14 cellular contexts compared by ENCODE assay signal in genomic region chr16:66706506-66706880, GRCh38. TPM values are rescaled to one million over a fixed set of nuclear protein-coding genes. Genes with fewer than 3 reads are reported as not detected.
DNase-seq lines count a peak whose midpoint lies in the region; ATAC-seq and TF ChIP-seq lines count a peak whose summit lies in the region.
"Had no signal": no experiment of that assay in that cellular context is flagged by ENCODE, and none has a peak within 500 bp of the region (broad histone marks: within the 10 kb centered on the region; RNA-seq: fewer than 3 reads in every experiment).

No MANE protein-coding gene starts in this region.

- ATAC-seq in right lobe of liver (no peak), GM18870 (IDR thresholded peaks at IDR 0.05; ENCODE audit: unreplicated experiment) (no peak)
- no peak for ATAC-seq in activated CD8-positive, alpha-beta memory T cell treated with anti-CD3 and anti-CD28 coated beads, Interleukin-2, amount 10 ng/mL, durations not matched to agents 7 days and 5 days
- ATAC-seq: activated T-cell treated with anti-CD3 and anti-CD28 coated beads, Interleukin-2, amount 50 U/mL, for 4 hours had no signal

- no peaks in the 10 kb centered on the region for H3K9me3 ChIP-seq in right lobe of liver
- peaks cover 0 to 2% (median 1%) of the 10 kb centered on the region in 4 donors for H3K9me3 ChIP-seq in stomach

- 90% methylated on average over 2 of the region's 8 CpGs for WGBS in right lobe of liver (ENCODE audit: insufficient coverage, low coverage, low lambda C conversion rate, missing lambda C conversion rate)
- 44 to 53% (median 50%) methylated on average over 7 to 8 of the region's 8 CpGs for WGBS in stomach, 5 donors

- H3K9me3 Mint-ChIP-seq in activated CD8-positive, alpha-beta memory T cell treated with anti-CD3 and anti-CD28 coated beads, Interleukin-2, amount 10 ng/mL, durations not matched to agents 7 days and 5 days (ENCODE audit: low read depth) = no peaks in the 10 kb centered on the region
- H3K9me3 Mint-ChIP-seq: activated T-cell treated with anti-CD3 and anti-CD28 coated beads, Interleukin-2, amount 50 U/mL, for 4 hours had no signal

- H3K4me3 ChIP-seq in coronary artery (peak overlapping the region; percentile 25), right lobe of liver (no peak overlapping the region), stomach (no peak overlapping the region)

- DNase-seq in NCI-H69 (lab: John Stamatoyannopoulos, UW) = peak; percentile 3
- DNase-seq in coronary artery (ENCODE audit: low spot score) = no peak
- DNase-seq in right lobe of liver = peak in 1 of 3 donors; percentile 25
- no peak for DNase-seq in stomach
- DNase-seq in NCI-H82 (lab: John Stamatoyannopoulos, UW) = no peak
- no peak for DNase-seq in activated CD8-positive, alpha-beta memory T cell treated with anti-CD3 and anti-CD28 coated beads, Interleukin-2, amount 10 ng/mL, durations not matched to agents 7 days and 5 days
- DNase-seq in NCI-H2081 (lab: John Stamatoyannopoulos, UW) = no peak
- DNase-seq: activated T-cell treated with anti-CD3 and anti-CD28 coated beads, Interleukin-2, amount 50 U/mL, for 4 hours; GOT3; NCI-H1105; stimulated activated CD4-positive, alpha-beta T cell treated with anti-CD3 and anti-CD28 coated beads, Interleukin-15, amount 100 ng/mL, for 24 hours had no signal

- H3K27ac Mint-ChIP-seq in activated CD8-positive, alpha-beta memory T cell treated with anti-CD3 and anti-CD28 coated beads, Interleukin-2, amount 10 ng/mL, durations not matched to agents 7 days and 5 days = no peak overlapping the region
- H3K27ac Mint-ChIP-seq: brain had no signal

- H3K4me1 ChIP-seq in right lobe of liver (peaks cover 0 to 6% (median 2%) of the 10 kb centered on the region in 4 donors), stomach (peaks cover 7 to 29% (median 19%) of the 10 kb centered on the region in 4 donors)

- TF ChIP-seq CTCF in coronary artery (IDR thresholded peaks at IDR 0.05) (no peak), right lobe of liver (IDR thresholded peaks at IDR 0.05) (no peak), stomach (IDR thresholded peaks at IDR 0.05) (no peak)

- TF ChIP-seq POLR2A in right lobe of liver (IDR thresholded peaks at IDR 0.05) (no peak), stomach (IDR thresholded peaks at IDR 0.05) (no peak)

- H3K36me3 ChIP-seq in right lobe of liver (no peaks in the 10 kb centered on the region), stomach (no peaks in the 10 kb centered on the region)

- CTCF ChIA-PET in activated CD8-positive, alpha-beta memory T cell treated with anti-CD3 and anti-CD28 coated beads, Interleukin-2, amount 10 ng/mL, durations not matched to agents 7 days and 5 days (lab: Charles Lee) = no interaction called here

- no peak overlapping the region for H3K4me3 Mint-ChIP-seq in activated CD8-positive, alpha-beta memory T cell treated with anti-CD3 and anti-CD28 coated beads, Interleukin-2, amount 10 ng/mL, durations not matched to agents 7 days and 5 days
- H3K4me3 Mint-ChIP-seq: activated T-cell treated with anti-CD3 and anti-CD28 coated beads, Interleukin-2, amount 50 U/mL, for 4 hours; brain; CD14-positive monocyte had no signal

- H3K27me3 ChIP-seq in right lobe of liver (no peaks in the 10 kb centered on the region), stomach (no peaks in the 10 kb centered on the region)

- peaks cover 18% of the 10 kb centered on the region for H3K27me3 Mint-ChIP-seq in activated CD8-positive, alpha-beta memory T cell treated with anti-CD3 and anti-CD28 coated beads, Interleukin-2, amount 10 ng/mL, durations not matched to agents 7 days and 5 days

- H3K36me3 Mint-ChIP-seq in activated CD8-positive, alpha-beta memory T cell treated with anti-CD3 and anti-CD28 coated beads, Interleukin-2, amount 10 ng/mL, durations not matched to agents 7 days and 5 days = no peaks in the 10 kb centered on the region
- H3K36me3 Mint-ChIP-seq: brain, CD14-positive monocyte had no signal

- H3K27ac ChIP-seq in coronary artery (peak overlapping the region; percentile 81 to 88), right lobe of liver (peak overlapping the region; percentile 37 to 59 (median 43)), stomach (peak overlapping the region; percentile 6 to 68 (median 50))

- no peaks in the 10 kb centered on the region for H3K4me1 Mint-ChIP-seq in activated CD8-positive, alpha-beta memory T cell treated with anti-CD3 and anti-CD28 coated beads, Interleukin-2, amount 10 ng/mL, durations not matched to agents 7 days and 5 days

- intact Hi-C loops in right lobe of liver (cut with DNase I) (no loop called here), stomach (cut with DNase I; ENCODE audit: low total_unique reads) (no loop called here)

- no peak for TF ChIP-seq EP300 in stomach (IDR thresholded peaks at IDR 0.05)

RNA-seq across cellular contexts. Expression of gene CMTM4, which starts 9.9 kb away (rescaled TPM):
- total RNA-seq in right lobe of liver (10 to 100 TPM in 2 of 6 experiments, 1 to 10 TPM in 4; 5.1 to 14.8 (median 8.0) TPM), stomach (100 to 1,000 TPM in 3 of 5 donors, 10 to 100 TPM in 2; 10.5 to 244 (median 127) TPM)
- polyA plus RNA-seq in stomach = 10 to 100 TPM; 15.1 to 38.2 (median 24.1) TPM
- 1 to 10 TPM; 1.1 to 1.2 TPM for total RNA-seq in activated CD8-positive, alpha-beta memory T cell treated with anti-CD3 and anti-CD28 coated beads, Interleukin-2, amount 10 ng/mL, durations not matched to agents 7 days and 5 days

RNA-seq across cellular contexts. Expression of gene DYNC1LI2, which starts 44.9 kb away (rescaled TPM):
- total RNA-seq in right lobe of liver = 10 to 100 TPM; 30.5 to 44.1 (median 37.9) TPM
- total RNA-seq in stomach = 100 to 1,000 TPM in 4 of 5 donors, 10 to 100 TPM in 1; 53.1 to 264 (median 211) TPM
- polyA plus RNA-seq in stomach = 10 to 100 TPM; 34.5 to 67.4 (median 51.6) TPM
- total RNA-seq in activated CD8-positive, alpha-beta memory T cell treated with anti-CD3 and anti-CD28 coated beads, Interleukin-2, amount 10 ng/mL, durations not matched to agents 7 days and 5 days = 10 to 100 TPM; 71.6 to 81.0 TPM
